ENCODE assay signal across 23 cellular contexts in genomic region chr3:122151480-122151879, GRCh38. TPM values are rescaled to one million over a fixed set of nuclear protein-coding genes. Genes with fewer than 3 reads are reported as not detected.
DNase-seq lines count a peak whose midpoint lies in the region; ATAC-seq and TF ChIP-seq lines count a peak whose summit lies in the region.
"Had no signal": no experiment of that assay in that cellular context is flagged by ENCODE, and none has a peak within 500 bp of the region (broad histone marks: within the 10 kb centered on the region; RNA-seq: fewer than 3 reads in every experiment).

No MANE protein-coding gene starts in this region.

- no peaks in the 10 kb centered on the region for H3K27me3 ChIP-seq in gastrocnemius medialis

- H3K9me3 ChIP-seq in gastrocnemius medialis = peaks cover 0 to 7% (median 0%) of the 10 kb centered on the region in 3 donors

- H3K4me1 Mint-ChIP-seq in HFFc6 (ENCODE audit: low read depth) = peaks cover 42% of the 10 kb centered on the region
- H3K4me1 Mint-ChIP-seq: GM23338 had no signal

- no peak for TF ChIP-seq POLR2A in gastrocnemius medialis (IDR thresholded peaks at IDR 0.05)

- intact Hi-C loops in posterior cingulate gyrus (cut with DNase I) (no loop called here), gastrocnemius medialis (cut with DNase I; ENCODE audit: low total_unique reads) (no loop called here)

- H3K36me3 Mint-ChIP-seq in HFFc6 (ENCODE audit: low read depth) = peaks cover 31% of the 10 kb centered on the region

- H3K4me3 ChIP-seq in epithelial cell of esophagus (ENCODE audit: low read length) = no peak overlapping the region
- H3K4me3 ChIP-seq in gastrocnemius medialis = no peak overlapping the region
- H3K4me3 ChIP-seq: GM23338 had no signal

- no peak for TF ChIP-seq CTCF in HFFc6 (IDR thresholded peaks at IDR 0.05)
- TF ChIP-seq CTCF in epithelial cell of esophagus (IDR thresholded peaks at IDR 0.05; ENCODE audit: insufficient read depth, low read depth, low read length, missing control alignments) = no peak
- no peak for TF ChIP-seq CTCF in gastrocnemius medialis (IDR thresholded peaks at IDR 0.05 in 4 of 5, conservative IDR thresholded peaks at IDR 0.05 in 1 of 5)

- no peak for ATAC-seq in gastrocnemius medialis
- ATAC-seq: GM23338, HCT116, HepG2, Right ventricle myocardium inferior had no signal

- H3K9me3 Mint-ChIP-seq in HFFc6 = peaks cover 47% of the 10 kb centered on the region

- in situ Hi-C loops in gastrocnemius medialis (cut with MboI; ENCODE audit: low sequenced_read_pairs in 4 of 4) = no loop called here

- peaks cover 3% of the 10 kb centered on the region; the same call in 1 of the 2 replicates for H3K27me3 Mint-ChIP-seq in HFFc6 (ENCODE audit: insufficient read depth)

- H3K4me3 Mint-ChIP-seq in HFFc6 = no peak overlapping the region
- H3K4me3 Mint-ChIP-seq: GM23338 had no signal

- H3K27ac ChIP-seq in gastrocnemius medialis = no peak overlapping the region

- H3K36me3 ChIP-seq in gastrocnemius medialis = no peaks in the 10 kb centered on the region

- H3K27ac Mint-ChIP-seq in HFFc6 = no peak overlapping the region
- H3K27ac Mint-ChIP-seq: GM23338 had no signal

- no peaks in the 10 kb centered on the region for H3K4me1 ChIP-seq in gastrocnemius medialis

- DNase-seq in HFFc6 = peak; percentile 37
- DNase-seq in RPMI7951 (ENCODE audit: low read depth) = peak; percentile 9
- peak; percentile 86 for DNase-seq in epithelial cell of esophagus (ENCODE audit: low read depth)
- DNase-seq in non-pigmented ciliary epithelial cell (ENCODE audit: low read depth) = peak; percentile 15
- no peak for DNase-seq in stimulated activated naive CD4-positive, alpha-beta T cell treated with Interleukin-2 at 50 U/mL for 16 hours (lab: John Stamatoyannopoulos, UW)
- no peak for DNase-seq in posterior cingulate gyrus
- no peak for DNase-seq in globus pallidus (ENCODE audit: low spot score)
- no peak for DNase-seq in gastrocnemius medialis
- DNase-seq: ACHN, C1 segment of cervical spinal cord, DND-41, GF-D8, KG1, NCI-H1417 treated with DMSO at 0.1 percent for 48 hours, NCI-H1930, NCI-H226, NCI-H524 treated with DMSO at 0.1 percent for 48 hours, SW 1271 had no signal

RNA-seq across cellular contexts. Expression of gene CASR, which starts 32.0 kb away (rescaled TPM):
- total RNA-seq in HFFc6 (2021; fragmentation: NEBNext Ultra II Directional; extraction: Animal tissue kit (Norgen Biotek cat#: 25700)) = under 1 TPM in 1 of 6 experiments, not detected in 5; 0.03 TPM
- not detected in 2 replicates for total RNA-seq in RPMI7951 (2014; rRNA removed; shearing (Covaris generic))
- not detected for total RNA-seq in gastrocnemius medialis
- total RNA-seq: HepG2, Right ventricle myocardium inferior, SK-MEL-5 had no signal

Comparison
In these comparisons a context has a peak if more than half of its experiments do, and no peak if none do; other contexts are left out.
1. DNase-seq: peak in HFFc6 (single experiment), RPMI7951 (single experiment), epithelial cell of esophagus (single experiment) and non-pigmented ciliary epithelial cell (single experiment); none in stimulated activated naive CD4-positive, alpha-beta T cell treated with Interleukin-2 at 50 U/mL for 16 hours (single experiment), posterior cingulate gyrus (0 of 10), globus pallidus (single experiment) and gastrocnemius medialis (0 of 2).